Comparison of ENCODE assay signal across 10 cellular contexts in genomic region chr3:193816656-193817311, GRCh38.
DNase-seq lines count a peak whose midpoint lies in the region; ATAC-seq, FAIRE-seq and TF ChIP-seq lines count a peak whose summit lies in the region.
"Had no signal": no experiment of that assay in that cellular context is flagged by ENCODE, and none has a peak within 500 bp of the region (broad histone marks: within the 10 kb centered on the region; RNA-seq: fewer than 3 reads in every experiment).

No MANE protein-coding gene starts in this region.

- peaks cover 4% of the 10 kb centered on the region for H3K9me3 Mint-ChIP-seq in type B pancreatic cell

- POLR2A ChIA-PET in HepG2 (lab: Yijun Ruan, JAX): no interaction called here

- no peak overlapping the region for H3K4me3 ChIP-seq in HepG2 (replicated peaks in 1 of 3; ENCODE audit: insufficient read depth in 1 of 3, low read depth in 2 of 3, low read length in 3 of 3)

- H3K4me3 Mint-ChIP-seq in type B pancreatic cell: peak overlapping the region; percentile 71

- peaks cover 11% of the 10 kb centered on the region for H3K4me1 ChIP-seq in HepG2 (ENCODE audit: insufficient read depth, low read length)

- 38% methylated on average over 14 of the region's 14 CpGs for WGBS in HepG2 (ENCODE audit: low lambda C conversion rate)

- no peak for TF ChIP-seq RAD21 in HepG2 (CRISPR knock-in tag; IDR thresholded peaks at IDR 0.05)

- in situ Hi-C loops in HepG2 (cut with HindIII; ENCODE audit: extremely low pct_ligation_motif_present, low pct_unique_long_range_greater_than_20kb): no loop called here

- no peak overlapping the region for H3K27ac ChIP-seq in caudate nucleus (ENCODE audit: low read depth, low read length)
- H3K27ac ChIP-seq in HepG2 (ENCODE audit: extremely low read length, insufficient read depth, low read length): no peak overlapping the region

- H3K79me2 ChIP-seq in HepG2 (ENCODE audit: insufficient read depth, low read length): no peaks in the 10 kb centered on the region

- H3K36me3 Mint-ChIP-seq in type B pancreatic cell: peaks cover 3% of the 10 kb centered on the region

- TF ChIP-seq CTCF in HepG2 (CRISPR knock-in tag; IDR thresholded peaks at IDR 0.05) (no peak), type B pancreatic cell (conservative IDR thresholded peaks at IDR 0.05) (no peak)

- intact Hi-C loops in HepG2 (cut with micrococcal nuclease; ENCODE audit: unreplicated experiment): no loop called here

- TF ChIP-seq POLR2A in HepG2 (IDR thresholded peaks at IDR 0.05; ENCODE audit: insufficient read depth in 1 of 2, low read depth in 2 of 2, low read length in 2 of 2): no peak

- BruUV-seq in HepG2 (replicated peaks; lab: Mats Ljungman, UMichigan): no TSS peak

- no peak overlapping the region for H3K4me2 ChIP-seq in HepG2 (ENCODE audit: low read depth, low read length)

- CTCF ChIA-PET in HepG2 (lab: Yijun Ruan, JAX; ENCODE audit: low intra/inter-chr PET ratio, low total read pairs): no interaction called here

- no peak for TF ChIP-seq EP300 in HepG2 (IDR thresholded peaks at IDR 0.05; ENCODE audit: low read depth in 2 of 2, low read length in 2 of 2)
- no peak for TF ChIP-seq EP300 in HepG2 (CRISPR knock-in tag; IDR thresholded peaks at IDR 0.05; ENCODE audit: borderline replicate concordance)

- no peaks in the 10 kb centered on the region for H3K36me3 ChIP-seq in HepG2 (replicated peaks in 1 of 2; ENCODE audit: control insufficient read depth in 1 of 2, insufficient read depth in 2 of 2, low read length in 2 of 2)

- DNase-seq in NCI-H1436 (lab: John Stamatoyannopoulos, UW) (peak; percentile 31), NCI-H1436 treated with DMSO at 0.1 percent for 48 hours (lab: John Stamatoyannopoulos, UW) (no peak), caudate nucleus (lab: John Stamatoyannopoulos, UW) (peak in 52 of 61 donors; percentile 15 to 76 (median 41)), HepG2 (ENCODE audit: low spot score) (no peak), type B pancreatic cell (ENCODE audit: extremely low spot score, unreplicated experiment) (no peak)

- ATAC-seq in HepG2 (peak; percentile 35; the same call in 1 of the 3 replicates), HG03469 (IDR thresholded peaks at IDR 0.05; ENCODE audit: unreplicated experiment) (no peak), GM18520 (IDR thresholded peaks at IDR 0.05; ENCODE audit: unreplicated experiment) (no peak), HG03439 (IDR thresholded peaks at IDR 0.05; ENCODE audit: unreplicated experiment) (no peak)

- no peaks in the 10 kb centered on the region for H3K27me3 Mint-ChIP-seq in type B pancreatic cell

- H3K27ac Mint-ChIP-seq in type B pancreatic cell: peak overlapping the region; percentile 73

- H3K9me3 ChIP-seq in HepG2 (ENCODE audit: low read length): no peaks in the 10 kb centered on the region

- H4K20me1 ChIP-seq in HepG2 (ENCODE audit: insufficient read depth, low read length): no peaks in the 10 kb centered on the region

- H3K27me3 ChIP-seq in HepG2 (ENCODE audit: control insufficient read depth in 1 of 2, insufficient read depth in 2 of 2, low read length in 2 of 2): peaks cover 1 to 52% of the 10 kb centered on the region in 2 experiments; a peak in 3 of 5 replicates

- no peak for FAIRE-seq in HepG2 (lab: Jason Lieb, UNC)
- FAIRE-seq: A204.1, TTC549 had no signal

- no peak overlapping the region for H2AFZ ChIP-seq in HepG2 (ENCODE audit: low read length)

- H3K9ac ChIP-seq in HepG2 (ENCODE audit: insufficient read depth, low read depth, low read length): no peak overlapping the region

- peaks cover 25% of the 10 kb centered on the region for H3K4me1 Mint-ChIP-seq in type B pancreatic cell (ENCODE audit: unreplicated experiment)

TF ChIP-seq in HepG2, 621 proteins besides CTCF, POLR2A, EP300 and RAD21:
- no peak for TF ChIP-seq KLF16 (CRISPR knock-in tag; IDR thresholded peaks at IDR 0.05)
- no peak for TF ChIP-seq ATF7 (IDR thresholded peaks at IDR 0.05)
- no peak for TF ChIP-seq ATF7 (CRISPR knock-in tag; IDR thresholded peaks at IDR 0.05)
- TF ChIP-seq ZNF318 (CRISPR knock-in tag; IDR thresholded peaks at IDR 0.05): no peak
- TF ChIP-seq AGO2 (optimal IDR thresholded peaks at IDR 0.05; ENCODE audit: low read depth, low read length): no peak
- TF ChIP-seq DMTF1 (CRISPR knock-in tag; IDR thresholded peaks at IDR 0.05): no peak
- TF ChIP-seq HNRNPUL1 (IDR thresholded peaks at IDR 0.05; ENCODE audit: low read depth, low read length): no peak
- TF ChIP-seq HNRNPH1 (optimal IDR thresholded peaks at IDR 0.05; ENCODE audit: low read depth, low read length): no peak
- no peak for TF ChIP-seq ZNF619 (CRISPR knock-in tag; IDR thresholded peaks at IDR 0.05)
- no peak for TF ChIP-seq PBX2 (CRISPR knock-in tag; IDR thresholded peaks at IDR 0.05)

Comparison
In these comparisons a context has a peak if more than half of its experiments do, and no peak if none do; other contexts are left out.
1. DNase-seq: peak in NCI-H1436 (single experiment) and caudate nucleus (52 of 61); none in NCI-H1436 treated with DMSO at 0.1 percent for 48 hours (single experiment), HepG2 (single experiment) and type B pancreatic cell (single experiment).